9 cellular contexts compared by ENCODE assay signal in the genomic region with DNA sequence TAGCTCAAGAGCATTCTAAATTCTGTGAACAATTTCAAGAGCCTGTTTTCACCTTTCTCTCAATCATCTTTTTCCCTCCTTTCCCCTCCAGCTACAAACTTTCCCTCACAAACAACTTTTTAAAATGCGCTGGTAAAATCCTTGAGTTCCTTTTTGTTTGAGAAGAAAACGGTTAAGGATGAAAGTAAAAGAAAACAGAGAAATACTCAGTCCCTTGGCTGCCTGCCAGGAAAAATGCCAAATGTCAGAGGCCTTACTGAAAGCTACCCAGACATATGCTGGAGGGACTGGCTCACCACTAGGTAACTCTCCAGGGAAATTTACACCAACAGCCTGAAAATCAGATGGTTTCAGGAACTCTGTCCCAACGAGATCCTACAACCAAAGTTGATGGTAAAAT. TPM values are rescaled to one million over a fixed set of nuclear protein-coding genes. Genes with fewer than 3 reads are reported as not detected.
DNase-seq lines count a peak whose midpoint lies in the region; ATAC-seq and TF ChIP-seq lines count a peak whose summit lies in the region.
"Had no signal": no experiment of that assay in that cellular context is flagged by ENCODE, and none has a peak within 500 bp of the region (broad histone marks: within the 10 kb centered on the region; RNA-seq: fewer than 3 reads in every experiment).

No MANE protein-coding gene starts in this region.

- ATAC-seq in GM21576 (IDR thresholded peaks at IDR 0.05; ENCODE audit: unreplicated experiment), result no peak

- no peak overlapping the region for H3K9ac ChIP-seq in GM23248

- H3K4me2 ChIP-seq in GM23248 (ENCODE audit: unreplicated experiment), result no peak overlapping the region

- H3K4me3 ChIP-seq in GM23248, result no peak overlapping the region

- H3K27me3 ChIP-seq in GM23248 (replicated peaks; ENCODE audit: insufficient read depth), result no peaks in the 10 kb centered on the region

- TF ChIP-seq CTCF in VCaP (conservative IDR thresholded peaks at IDR 0.05) (no peak), GM10248 (IDR thresholded peaks at IDR 0.05; ENCODE audit: control extremely low read depth, extremely low read depth, low read depth, missing control alignments) (no peak)

- H3K4me1 ChIP-seq in GM23248 (ENCODE audit: insufficient read depth), result no peaks in the 10 kb centered on the region

- H3K79me2 ChIP-seq in GM23248 (ENCODE audit: insufficient read depth), result no peaks in the 10 kb centered on the region

- no peak overlapping the region for H3K27ac ChIP-seq in GM23248
- peak overlapping the region; percentile 32; the same call in 1 of the 2 replicates for H3K27ac ChIP-seq in VCaP

- no peaks in the 10 kb centered on the region for H3K9me2 ChIP-seq in GM23248 (ENCODE audit: insufficient read depth)

- no peaks in the 10 kb centered on the region for H4K20me1 ChIP-seq in GM23248 (ENCODE audit: insufficient read depth)

- 62 to 63% methylated on average over 3 of the region's 3 CpGs for WGBS in GM23248 (ENCODE audit: low coverage in 1 of 2, low lambda C conversion rate in 2 of 2, missing lambda C conversion rate in 2 of 2), 2 experiments

- no peaks in the 10 kb centered on the region for H3F3A ChIP-seq in GM23248 (ENCODE audit: insufficient read depth)

- POLR2A ChIA-PET in GM10248 (lab: Yijun Ruan, JAX), result no interaction called here

- DNase-seq in CD1c-positive myeloid dendritic cell (ENCODE audit: extremely low spot score), result peak; percentile 20
- DNase-seq in GM23248, result peak; percentile 46
- DNase-seq in head of caudate nucleus, result peak in 22 of 42 donors; percentile 11 to 66 (median 28)
- peak; percentile 8 to 15 for DNase-seq in stimulated activated CD8-positive, alpha-beta memory T cell treated with anti-CD3 and anti-CD28 coated beads, Interleukin-15, amount 100 ng/mL, for 48 hours (ENCODE audit: low read depth in 2 of 2)
- no peak for DNase-seq in GM10248 (ENCODE audit: extremely low spot score)
- no peak for DNase-seq in NCI-H524 treated with DMSO at 0.1 percent for 48 hours (lab: John Stamatoyannopoulos, UW)
- DNase-seq: naive B cell had no signal

- H3K36me3 ChIP-seq in GM23248 (ENCODE audit: low read depth), result no peaks in the 10 kb centered on the region

- CTCF ChIA-PET in GM10248 (lab: Yijun Ruan, JAX), result interaction anchor here (1.1 to 1.7 kb wide), 6 partner anchors 9 to 228 kb away, joined by 3 to 6 read pairs (median 4); no protein-coding TSS in a partner anchor

- in situ Hi-C loops in GM23248 (cut with MboI), result no loop called here

- intact Hi-C loops in head of caudate nucleus (cut with DNase I), result no loop called here

- H3K9me3 ChIP-seq in GM23248 (ENCODE audit: low read depth), result no peaks in the 10 kb centered on the region

- H2AFZ ChIP-seq in GM23248, result no peak overlapping the region

RNA-seq across cellular contexts. Expression of a gene that starts 11.0 kb away (rescaled TPM):
- 204 and 214 TPM in 2 replicates for total RNA-seq in GM23248 (2014; rRNA removed; shearing (Covaris generic))
- 156 and 165 TPM in 2 replicates for polyA plus RNA-seq in GM23248 (2016; fragmentation: Nextera tagmentation; extraction: Ambion mirVana)

Comparison
In these comparisons a context has a peak if more than half of its experiments do, and no peak if none do; other contexts are left out.
1. DNase-seq: peak in CD1c-positive myeloid dendritic cell (single experiment), GM23248 (single experiment), head of caudate nucleus (22 of 42) and stimulated activated CD8-positive, alpha-beta memory T cell treated with anti-CD3 and anti-CD28 coated beads, Interleukin-15, amount 100 ng/mL, for 48 hours (2 of 2); none in GM10248 (single experiment) and NCI-H524 treated with DMSO at 0.1 percent for 48 hours (single experiment).